ENCODE assay signal across 24 cellular contexts in the genomic region with DNA sequence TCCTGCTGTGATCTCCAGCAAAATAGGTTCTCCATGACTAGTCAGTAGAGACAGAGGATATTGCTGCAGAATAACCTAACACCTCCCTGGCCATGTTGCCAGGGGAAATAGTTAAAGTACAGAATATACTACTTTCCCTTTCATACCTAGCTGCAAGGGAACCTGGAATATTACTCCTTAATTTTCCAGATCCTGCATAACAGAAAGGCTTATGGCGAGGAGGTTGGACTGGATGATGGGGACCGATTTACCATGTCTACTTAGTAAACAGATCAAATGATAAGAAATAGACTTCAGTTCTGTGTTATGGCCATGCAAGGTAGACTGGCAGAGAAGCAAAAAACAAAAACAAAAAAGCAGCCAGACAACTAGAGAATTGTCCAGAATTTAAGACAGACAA.
"Had no signal": no experiment of that assay in that cellular context is flagged by ENCODE, and none has a peak within 500 bp of the region (broad histone marks: within the 10 kb centered on the region; RNA-seq: fewer than 3 reads in every experiment).

No MANE protein-coding gene starts in this region.

- H3K4me2 ChIP-seq: neural progenitor cell had no signal

- H3K27me3 ChIP-seq: dorsolateral prefrontal cortex, neural progenitor cell, right atrium auricular region, sigmoid colon, suprapubic skin, transverse colon, upper lobe of right lung, uterus had no signal

- H3K9me3 ChIP-seq: prostate gland, suprapubic skin, transverse colon, upper lobe of right lung, uterus had no signal

- DNase-seq: dorsolateral prefrontal cortex; effector CD4-positive, alpha-beta T cell; kidney; midbrain; naive thymus-derived CD4-positive, alpha-beta T cell; sigmoid colon; stimulated activated CD4-positive, alpha-beta T cell treated with anti-CD3 and anti-CD28 coated beads, Interleukin-2, amount 100 ng/mL, for 24 hours; stimulated activated CD4-positive, alpha-beta T cell treated with anti-CD3 and anti-CD28 coated beads, Interleukin-4, amount 100 ng/mL, for 24 hours; stimulated activated naive CD4-positive, alpha-beta T cell treated with Interleukin-2 at 50 U/mL for 16 hours; transverse colon; upper lobe of right lung; uterus had no signal

- ATAC-seq: left lobe of liver; naive thymus-derived CD4-positive, alpha-beta T cell; stimulated activated effector memory CD8-positive, alpha-beta T cell treated with anti-CD3 and anti-CD28 coated beads, Interleukin-12 subunit alpha, Interleukin-12 subunit beta, amount 100 ng/mL, for 72 hours; upper lobe of right lung had no signal

- H2AFZ ChIP-seq: neural progenitor cell, parathyroid adenoma had no signal

- H3K36me3 ChIP-seq: prostate gland, right atrium auricular region, sigmoid colon, suprapubic skin, transverse colon, upper lobe of right lung, uterus had no signal

- H3K4me3 Mint-ChIP-seq: memory B cell; naive thymus-derived CD4-positive, alpha-beta T cell; nephron; neural progenitor cell; stimulated activated effector memory CD8-positive, alpha-beta T cell treated with anti-CD3 and anti-CD28 coated beads, Interleukin-12 subunit alpha, Interleukin-12 subunit beta, amount 100 ng/mL, for 72 hours had no signal

- H3K27ac Mint-ChIP-seq: memory B cell; naive thymus-derived CD4-positive, alpha-beta T cell; neural progenitor cell; stimulated activated effector memory CD8-positive, alpha-beta T cell treated with anti-CD3 and anti-CD28 coated beads, Interleukin-12 subunit alpha, Interleukin-12 subunit beta, amount 100 ng/mL, for 72 hours had no signal

- H3K9me3 Mint-ChIP-seq: memory B cell; stimulated activated effector memory CD8-positive, alpha-beta T cell treated with anti-CD3 and anti-CD28 coated beads, Interleukin-12 subunit alpha, Interleukin-12 subunit beta, amount 100 ng/mL, for 72 hours had no signal

- H3K27me3 Mint-ChIP-seq: memory B cell; naive thymus-derived CD4-positive, alpha-beta T cell had no signal

- FAIRE-seq: colon, frontal cortex, kidney had no signal

- H3K4me3 ChIP-seq: dorsolateral prefrontal cortex, lung, neural progenitor cell, prostate gland, right atrium auricular region, sigmoid colon, suprapubic skin, transverse colon, upper lobe of right lung, uterus had no signal

- H3K9ac ChIP-seq: neural progenitor cell, parathyroid adenoma had no signal

- H3K27ac ChIP-seq: dorsolateral prefrontal cortex, neural progenitor cell, parathyroid adenoma, prostate gland, right atrium auricular region, sigmoid colon, suprapubic skin, transverse colon, upper lobe of right lung, uterus had no signal

- H3K36me3 Mint-ChIP-seq: stimulated activated effector memory CD8-positive, alpha-beta T cell treated with anti-CD3 and anti-CD28 coated beads, Interleukin-12 subunit alpha, Interleukin-12 subunit beta, amount 100 ng/mL, for 72 hours had no signal

- H3K4me1 ChIP-seq: prostate gland, uterus had no signal
